In genomic region chr2:241541564-241542277, GRCh38 we compare ENCODE assay signal across 9 cellular contexts. TPM values are rescaled to one million over a fixed set of nuclear protein-coding genes. Genes with fewer than 3 reads are reported as not detected.
DNase-seq lines count a peak whose midpoint lies in the region; ATAC-seq and TF ChIP-seq lines count a peak whose summit lies in the region.
"Had no signal": no experiment of that assay in that cellular context is flagged by ENCODE, and none has a peak within 500 bp of the region (broad histone marks: within the 10 kb centered on the region; RNA-seq: fewer than 3 reads in every experiment).

No MANE protein-coding gene starts in this region.

- no peak overlapping the region for H4K8ac ChIP-seq in neuronal stem cell (ENCODE audit: low read depth, low read length)

- peak overlapping the region; percentile 34 for H3K23ac ChIP-seq in neuronal stem cell (ENCODE audit: low read depth, low read length, poor library complexity)

- H3K4me1 ChIP-seq in PC-9 (replicated peaks; ENCODE audit: insufficient read depth) (no peaks in the 10 kb centered on the region; the same call in 1 of the 2 replicates), neuronal stem cell (ENCODE audit: control insufficient read depth in 2 of 2, insufficient read depth in 1 of 2, low read depth in 1 of 2, low read length in 2 of 2) (peaks cover 22 to 24% of the 10 kb centered on the region in 2 donors)

- H3K4me2 ChIP-seq in PC-9 (peak overlapping the region; percentile 85), neuronal stem cell (ENCODE audit: insufficient read depth, low read length, poor library complexity, severe bottlenecking) (peak overlapping the region; percentile 67)

- H3K9me2 ChIP-seq in PC-9 (ENCODE audit: insufficient read depth): no peaks in the 10 kb centered on the region

- H2BK15ac ChIP-seq in neuronal stem cell (ENCODE audit: low read length): no peak overlapping the region

- no peaks in the 10 kb centered on the region for H3K27me3 ChIP-seq in PC-9 (ENCODE audit: insufficient read depth, low read depth)
- H3K27me3 ChIP-seq in neuronal stem cell (ENCODE audit: control insufficient read depth in 3 of 3, insufficient read depth in 3 of 3, low read depth in 1 of 3, low read length in 3 of 3): peaks cover 8 to 43% (median 26%) of the 10 kb centered on the region in 3 experiments

- peak overlapping the region; percentile 15 for H3K4me3 ChIP-seq in AG09309 (ENCODE audit: control insufficient read depth, low read depth, low read length)
- H3K4me3 ChIP-seq in PC-9: peak overlapping the region; percentile 54; the same call in 1 of the 2 replicates
- H3K4me3 ChIP-seq in foreskin fibroblast (ENCODE audit: low read depth in 1 of 2, low read length in 2 of 2): peak overlapping the region; percentile 25 to 44
- H3K4me3 ChIP-seq in neuronal stem cell (ENCODE audit: low read length in 2 of 2): peak overlapping the region in 1 of 2 donors; percentile 66

- H2BK120ac ChIP-seq in neuronal stem cell (ENCODE audit: low read depth, low read length): no peak overlapping the region

- H4K20me1 ChIP-seq in PC-9 (ENCODE audit: insufficient read depth): no peaks in the 10 kb centered on the region

- no peaks in the 10 kb centered on the region for H3K36me3 ChIP-seq in PC-9 (ENCODE audit: low read depth)
- H3K36me3 ChIP-seq in neuronal stem cell (replicated peaks in 1 of 2; ENCODE audit: control insufficient read depth in 2 of 2, insufficient read depth in 2 of 2, low read length in 2 of 2): no peaks in the 10 kb centered on the region

- H3K27ac ChIP-seq in PC-9: no peak overlapping the region
- no peak overlapping the region for H3K27ac ChIP-seq in neuronal stem cell (replicated peaks; ENCODE audit: low read length)
- H3K27ac ChIP-seq: C4-2B had no signal

- WGBS in neuronal stem cell (ENCODE audit: extremely low coverage in 2 of 2, insufficient read length in 2 of 2, insufficient replicate concordance in 1 of 2), 2 donors: no CpG with 5 or more reads among the region's 62 CpGs

- no peak overlapping the region for H4K91ac ChIP-seq in neuronal stem cell (ENCODE audit: low read depth, low read length, poor library complexity)

- no peaks in the 10 kb centered on the region for H3K79me2 ChIP-seq in PC-9 (ENCODE audit: low read depth)

- H3K14ac ChIP-seq in neuronal stem cell (ENCODE audit: low read length): peak overlapping the region; percentile 78

- POLR2A ChIA-PET in PC-9 (lab: Charles Lee; ENCODE audit: unreplicated experiment): no interaction called here

- intact Hi-C loops in PC-9 (cut with micrococcal nuclease; ENCODE audit: unreplicated experiment): loop anchor here (10.0 kb wide), 1 partner anchor 163 kb away; the partner anchor contains the start of gene ING5

- peaks cover 17% of the 10 kb centered on the region; the same call in 1 of the 2 replicates for H3F3A ChIP-seq in PC-9 (ENCODE audit: insufficient read depth, low read depth)

- H3K79me1 ChIP-seq in neuronal stem cell (ENCODE audit: low read depth, low read length): peaks cover 2% of the 10 kb centered on the region

- peak overlapping the region; percentile 81 for H2AK5ac ChIP-seq in neuronal stem cell (ENCODE audit: low read depth, low read length)

- peak overlapping the region; percentile 74 for H3K18ac ChIP-seq in neuronal stem cell (ENCODE audit: low read length)

- no peak overlapping the region for H3K4ac ChIP-seq in neuronal stem cell (ENCODE audit: low read length)

- H2BK5ac ChIP-seq in neuronal stem cell (ENCODE audit: low read length): no peak overlapping the region

- no peak for ATAC-seq in GM21619 (IDR thresholded peaks at IDR 0.05; ENCODE audit: unreplicated experiment)
- no peak for ATAC-seq in HG03196 (IDR thresholded peaks at IDR 0.05; ENCODE audit: unreplicated experiment)

- no peak overlapping the region for H2BK12ac ChIP-seq in neuronal stem cell (ENCODE audit: low read length)

- no TSS peak for BruUV-seq in PC-9 (replicated peaks; lab: Mats Ljungman, UMichigan)

- CTCF ChIA-PET in PC-9 (lab: Charles Lee): no interaction called here

- H3K9me3 ChIP-seq in PC-9 (ENCODE audit: insufficient read depth, low read depth) (no peaks in the 10 kb centered on the region), neuronal stem cell (replicated peaks in 1 of 2; ENCODE audit: control insufficient read depth in 2 of 2, insufficient read depth in 1 of 2, low read depth in 1 of 2, low read length in 2 of 2) (peaks cover 0 to 2% of the 10 kb centered on the region in 2 donors)

- DNase-seq in AG09309 (ENCODE audit: low read depth) (no peak), PC-9 (no peak), foreskin fibroblast (no peak), neuronal stem cell (ENCODE audit: low spot score) (no peak), NAMALWA (ENCODE audit: low spot score) (no peak)
- DNase-seq in activated CD4-positive, CD25-positive, alpha-beta regulatory T cell (lab: John Stamatoyannopoulos, UW): no peak

- H3K9ac ChIP-seq in neuronal stem cell (ENCODE audit: low read depth, low read length, poor library complexity): peak overlapping the region; percentile 85

- no peak for TF ChIP-seq CTCF in AG09309 (IDR thresholded peaks at IDR 0.05; ENCODE audit: control insufficient read depth, insufficient read depth, low read depth, low read length, missing control alignments)
- TF ChIP-seq CTCF in PC-9 (conservative IDR thresholded peaks at IDR 0.05): no peak
- no peak for TF ChIP-seq CTCF in foreskin fibroblast (IDR thresholded peaks at IDR 0.05; ENCODE audit: low read depth, low read length)

- H2AFZ ChIP-seq in PC-9 (no peak overlapping the region), neuronal stem cell (ENCODE audit: low read length) (peak overlapping the region; percentile 65)

RNA-seq across cellular contexts. Expression of gene BOK, which starts 16.8 kb away (rescaled TPM):
- total RNA-seq in PC-9 (2021): 72.8 and 107 TPM in 2 replicates
- 5.1 TPM for polyA plus RNA-seq in neuronal stem cell (2013, experiment 1 of 2)
- polyA plus RNA-seq in neuronal stem cell (2013, experiment 2 of 2): 4.7 TPM

RNA-seq across cellular contexts. Expression of gene STK25, which starts 33.3 kb away (rescaled TPM):
- total RNA-seq in PC-9 (2021): 201 and 268 TPM in 2 replicates
- 129 TPM for polyA plus RNA-seq in neuronal stem cell (2013, experiment 1 of 2)
- 118 TPM for polyA plus RNA-seq in neuronal stem cell (2013, experiment 2 of 2)
